ENCODE assay signal across 34 cellular contexts in the genomic region with DNA sequence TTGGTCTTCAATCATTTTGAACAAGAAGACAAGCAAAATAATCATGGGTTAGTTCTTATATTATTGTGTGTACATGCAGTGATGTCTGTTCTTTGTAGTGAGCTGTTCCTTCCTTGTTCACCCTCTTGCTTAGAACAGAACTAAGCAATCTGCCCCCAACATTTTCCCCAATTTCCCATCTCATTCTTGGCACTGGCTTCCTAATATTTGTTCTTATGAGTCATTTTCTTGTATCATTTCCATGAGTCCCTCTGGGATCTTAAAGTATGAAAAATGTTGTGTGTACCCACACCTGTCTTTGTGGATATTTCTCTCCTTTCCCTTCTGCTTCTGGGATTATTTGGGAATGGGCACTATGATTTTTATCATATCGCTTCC. TPM values are rescaled to one million over a fixed set of nuclear protein-coding genes. Genes with fewer than 3 reads are reported as not detected.
"Had no signal": no experiment of that assay in that cellular context is flagged by ENCODE, and none has a peak within 500 bp of the region (broad histone marks: within the 10 kb centered on the region; RNA-seq: fewer than 3 reads in every experiment).

No MANE protein-coding gene starts in this region.

- FAIRE-seq: astrocyte, pancreas, small intestine had no signal

- DNase-seq: activated CD4-positive, alpha-beta memory T cell treated with anti-CD3 and anti-CD28 coated beads, Interleukin-2, amount 10 ng/mL, durations not matched to agents 7 days and 5 days; activated CD4-positive, alpha-beta T cell treated with anti-CD3 and anti-CD28 coated beads for 1 hour; activated CD4-positive, alpha-beta T cell treated with anti-CD3 and anti-CD28 coated beads, Interleukin-2, amount 10 ng/mL, durations not matched to agents 7 days and 5 days; activated CD8-positive, alpha-beta memory T cell treated with anti-CD3 and anti-CD28 coated beads, Interleukin-2, amount 50 U/mL, for 48 hours; activated gamma-delta T cell; activated naive CD4-positive, alpha-beta T cell treated with anti-CD3 and anti-CD28 coated beads, Interleukin-2, amount 10 ng/mL, durations not matched to agents 7 days and 5 days; activated naive CD8-positive, alpha-beta T cell treated with anti-CD3 and anti-CD28 coated beads, Interleukin-2, amount 10 ng/mL, durations not matched to agents 7 days and 5 days; activated T-cell treated with anti-CD3 and anti-CD28 coated beads, Interleukin-2, amount 50 U/mL, for 24 hours; amniotic stem cell; cortex of kidney; glutamatergic neuron; islet precursor cell; left ventricle myocardium inferior; nephron progenitor cell; pancreas; retina; small intestine; stimulated activated CD4-positive, alpha-beta T cell treated with anti-CD3 and anti-CD28 coated beads, Interleukin-1b, Interleukin-23, amount 100 ng/mL, for 48 hours; stimulated activated CD4-positive, alpha-beta T cell treated with anti-CD3 and anti-CD28 coated beads, Interleukin-4, amount 100 ng/mL, for 4 hours; stimulated activated CD8-positive, alpha-beta memory T cell treated with anti-CD3 and anti-CD28 coated beads, Interleukin-4, amount 100 ng/mL, for 48 hours; stomach; T-helper 2 cell; upper lobe of right lung had no signal

- H3K4me3 ChIP-seq: esophagus muscularis mucosa, gastrocnemius medialis, left ventricle myocardium inferior, lung, pancreas, prostate gland, stomach, tibial artery, upper lobe of right lung had no signal

- H3K36me3 ChIP-seq: esophagus muscularis mucosa, gastrocnemius medialis, left ventricle myocardium inferior, pancreas, prostate gland, stomach, tibial artery, upper lobe of right lung had no signal

- ATAC-seq: gastrocnemius medialis; stimulated activated memory B cell treated with anti-CD40 and anti-IgM and Interleukin-4, amounts not matched to agents 10 μg/mL and 1 μg/mL and 100 μg/mL, for 72 hours had no signal

- H3K9me3 ChIP-seq: esophagus muscularis mucosa, gastrocnemius medialis, left ventricle myocardium inferior, pancreas, prostate gland, stomach, tibial artery, upper lobe of right lung had no signal

- H3K4me1 ChIP-seq: esophagus muscularis mucosa, left ventricle myocardium inferior, prostate gland, tibial artery, upper lobe of right lung had no signal

- H3K27me3 ChIP-seq: brain microvascular endothelial cell, esophagus muscularis mucosa, pancreas, tibial artery, upper lobe of right lung had no signal

- H3K27ac ChIP-seq: esophagus muscularis mucosa, gastrocnemius medialis, left ventricle myocardium inferior, pancreas, prostate gland, tibial artery, upper lobe of right lung had no signal

RNA-seq across cellular contexts. Expression of gene IL1B, which starts 3.5 kb away (rescaled TPM):
- total RNA-seq: activated CD4-positive, alpha-beta T cell treated with anti-CD3 and anti-CD28 coated beads, Interleukin-2, amount 10 ng/mL, durations not matched to agents 7 days and 5 days; astrocyte; chondrocyte; endodermal cell; gastrocnemius medialis; prostate gland had no signal

RNA-seq across cellular contexts. Expression of gene IL1A, which starts 55.8 kb away (rescaled TPM):
- total RNA-seq: activated naive CD8-positive, alpha-beta T cell treated with anti-CD3 and anti-CD28 coated beads, Interleukin-2, amount 10 ng/mL, durations not matched to agents 7 days and 5 days; chondrocyte; gastrocnemius medialis; left ventricle myocardium inferior; mesenteric fat pad; stomach had no signal
